1 cellular context compared by ENCODE assay signal in genomic region chr16:281660-282249, GRCh38.
TF ChIP-seq lines count a peak whose summit lies in the region.

No MANE protein-coding gene starts in this region.

TF ChIP-seq in HEK293, 187 proteins besides CTCF, POLR2A, EP300 and RAD21 (continued from another document):
- TF ChIP-seq ZNF571 (tag by site-specific recombination; IDR thresholded peaks at IDR 0.05) (no peak), ZNF501 (tag by site-specific recombination; IDR thresholded peaks at IDR 0.05) (no peak), ZNF112 (tag by site-specific recombination; IDR thresholded peaks at IDR 0.05) (no peak)
TF ChIP-seq in HEK293: peak in this region for 2.
